9 cellular contexts compared by ENCODE assay signal in the genomic region with DNA sequence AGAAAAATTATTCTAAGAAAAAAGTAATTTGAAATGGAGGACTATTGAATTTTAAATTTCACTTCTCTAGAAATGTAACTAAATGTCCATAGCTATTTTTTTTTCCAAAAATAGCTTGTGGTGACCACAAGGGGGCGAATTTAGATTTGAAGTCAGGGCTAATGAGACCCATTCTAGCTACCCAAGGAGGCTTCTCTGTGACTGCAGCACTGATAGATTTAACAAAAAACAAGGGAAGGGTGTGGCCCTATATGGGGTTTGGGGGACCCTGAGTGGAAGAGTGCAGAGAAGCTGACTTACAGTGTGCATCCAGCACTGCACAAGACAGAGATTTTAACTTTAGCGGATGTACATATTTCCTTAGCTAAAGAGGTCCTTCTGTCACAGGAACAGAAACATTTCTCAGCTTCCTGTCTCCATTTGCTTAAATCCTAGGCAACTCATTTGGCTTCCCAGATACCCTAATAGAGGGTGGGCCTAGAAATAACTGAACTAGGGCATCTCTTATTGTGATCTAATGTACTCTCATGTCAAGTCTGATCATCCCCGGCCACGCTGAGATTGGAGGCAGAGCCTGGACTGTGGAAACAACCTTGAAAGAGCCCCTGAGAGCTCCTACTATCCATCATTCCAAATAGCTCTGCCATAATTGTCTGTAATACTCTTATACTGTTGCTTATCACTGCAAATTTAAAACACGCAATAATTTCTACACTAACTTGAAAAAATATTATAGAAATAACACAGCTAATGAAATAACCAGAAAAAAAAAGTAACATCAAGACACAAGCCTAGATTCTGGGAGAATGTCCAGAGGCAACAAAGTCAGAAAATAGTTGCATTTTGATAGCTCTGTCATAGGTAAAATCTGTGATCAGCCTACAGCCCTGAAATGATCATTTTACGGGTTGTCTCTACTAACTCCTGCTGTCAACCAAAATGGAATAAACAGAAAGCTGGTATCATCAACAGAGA.
DNase-seq lines count a peak whose midpoint lies in the region; ATAC-seq and TF ChIP-seq lines count a peak whose summit lies in the region.
"Had no signal": no experiment of that assay in that cellular context is flagged by ENCODE, and none has a peak within 500 bp of the region (broad histone marks: within the 10 kb centered on the region; RNA-seq: fewer than 3 reads in every experiment).

No MANE protein-coding gene starts in this region.

- no peak overlapping the region for H3K27ac Mint-ChIP-seq in Calu3 (ENCODE audit: unreplicated experiment)

- H3K4me1 ChIP-seq in gastroesophageal sphincter: no peaks in the 10 kb centered on the region
- no peaks in the 10 kb centered on the region for H3K4me1 ChIP-seq in tibial artery

- H3K27me3 Mint-ChIP-seq in Calu3 (ENCODE audit: unreplicated experiment): no peaks in the 10 kb centered on the region

- H3K4me3 Mint-ChIP-seq in Calu3 (ENCODE audit: low read depth, unreplicated experiment): no peak overlapping the region
- H3K4me3 Mint-ChIP-seq: naive thymus-derived CD4-positive, alpha-beta T cell had no signal

- no peak for TF ChIP-seq POLR2A in gastroesophageal sphincter (IDR thresholded peaks at IDR 0.05)

- H3K27ac ChIP-seq in gastroesophageal sphincter (no peak overlapping the region), tibial artery (no peak overlapping the region)

- H3K4me3 ChIP-seq in gastroesophageal sphincter (no peak overlapping the region), tibial artery (no peak overlapping the region)

- no TSS peak for BruUV-seq in Calu3 (replicated peaks; lab: Mats Ljungman, UMichigan)

- H3K36me3 ChIP-seq in gastroesophageal sphincter: no peaks in the 10 kb centered on the region
- no peaks in the 10 kb centered on the region for H3K36me3 ChIP-seq in tibial artery

- no peaks in the 10 kb centered on the region for H3K36me3 Mint-ChIP-seq in Calu3 (ENCODE audit: insufficient read depth, unreplicated experiment)
- H3K36me3 Mint-ChIP-seq: naive thymus-derived CD4-positive, alpha-beta T cell had no signal

- H3K9me3 Mint-ChIP-seq in Calu3 (ENCODE audit: low read depth, unreplicated experiment): no peaks in the 10 kb centered on the region

- CTCF ChIA-PET in Calu3 (lab: Charles Lee): interaction anchor here (0.8 to 1.1 kb wide), 4 partner anchors 19 to 1510 kb away, joined by 3 to 5 read pairs (median 3); partner anchors contain the start of genes CEP162 and CYB5R4

- H3K9me3 ChIP-seq in gastroesophageal sphincter (no peaks in the 10 kb centered on the region), tibial artery (no peaks in the 10 kb centered on the region)

- intact Hi-C loops in Calu3 (cut with micrococcal nuclease; ENCODE audit: unreplicated experiment): loop anchor here (1.0 kb wide), 1 partner anchor 605 kb away; no protein-coding TSS in a partner anchor
- intact Hi-C loops in tibial artery (cut with DNase I; ENCODE audit: low total_unique reads): no loop called here

- DNase-seq in Calu3 (peak; percentile 13), SKM-1 treated with dmso at 0.1 percent for 144 hours (lab: John Stamatoyannopoulos, UW; ENCODE audit: unreplicated experiment) (peak; percentile 12), tibial artery (no peak), GF-D8 (lab: John Stamatoyannopoulos, UW) (no peak)

- WGBS in gastroesophageal sphincter (ENCODE audit: low coverage in 1 of 2), 2 donors: 67 to 68% methylated on average over 3 to 5 of the region's 6 CpGs

- TF ChIP-seq CTCF in Calu3 (IDR thresholded peaks at IDR 0.05; ENCODE audit: unreplicated experiment) (peak; percentile 55), LNCAP (IDR thresholded peaks at IDR 0.05) (peak; percentile 52), gastroesophageal sphincter (IDR thresholded peaks at IDR 0.05) (peak in 3 of 4 experiments; percentile 24 to 53 (median 29)), tibial artery (IDR thresholded peaks at IDR 0.05) (peak; percentile 42 to 45)

- TF ChIP-seq EP300 in gastroesophageal sphincter (IDR thresholded peaks at IDR 0.05): no peak

- H3K4me1 Mint-ChIP-seq in Calu3 (ENCODE audit: low read depth, unreplicated experiment): no peaks in the 10 kb centered on the region
- H3K4me1 Mint-ChIP-seq: naive thymus-derived CD4-positive, alpha-beta T cell had no signal

- H3K27me3 ChIP-seq in gastroesophageal sphincter (no peaks in the 10 kb centered on the region), tibial artery (no peaks in the 10 kb centered on the region)

- ATAC-seq in GM19463 (IDR thresholded peaks at IDR 0.05; ENCODE audit: unreplicated experiment) (peak; percentile 58), gastroesophageal sphincter (no peak), HG02571 (IDR thresholded peaks at IDR 0.05; ENCODE audit: unreplicated experiment) (no peak)
- ATAC-seq: naive thymus-derived CD4-positive, alpha-beta T cell had no signal

Comparison
In these comparisons a context has a peak if more than half of its experiments do, and no peak if none do; other contexts are left out.
1. DNase-seq: peak in Calu3 (single experiment) and SKM-1 treated with dmso at 0.1 percent for 144 hours (single experiment); none in tibial artery (0 of 2) and GF-D8 (single experiment).
2. Peak in every context shown above with its lines, with median percentiles within 50 percentile points of each other: CTCF ChIP-seq.